ENCODE assay signal across 9 cellular contexts in genomic region chr4:122700178-122700725, GRCh38. TPM values are rescaled to one million over a fixed set of nuclear protein-coding genes. Genes with fewer than 3 reads are reported as not detected.
A peak's percentile ranks its signal among the peaks of the same experiment; 100 is the strongest.
DNase-seq lines count a peak whose midpoint lies in the region; ATAC-seq and TF ChIP-seq lines count a peak whose summit lies in the region.
"Had no signal": no experiment of that assay in that cellular context is flagged by ENCODE, and none has a peak within 500 bp of the region (broad histone marks: within the 10 kb centered on the region; RNA-seq: fewer than 3 reads in every experiment).

No MANE protein-coding gene starts in this region.

- H3K9me3 Mint-ChIP-seq in GM23338 (no peaks in the 10 kb centered on the region), T-cell (no peaks in the 10 kb centered on the region), chondrocyte (ENCODE audit: low read depth) (no peaks in the 10 kb centered on the region)

- no peak overlapping the region for H3K4me3 ChIP-seq in GM23338
- H3K4me3 ChIP-seq in PC-9: no peak overlapping the region
- H3K4me3 ChIP-seq in fibroblast of the aortic adventitia (ENCODE audit: low read depth, low read length): no peak overlapping the region
- no peak overlapping the region for H3K4me3 ChIP-seq in osteoblast (ENCODE audit: insufficient read depth, low read length)

- POLR2A ChIA-PET in PC-9 (lab: Charles Lee; ENCODE audit: unreplicated experiment) (no interaction called here), T-cell (lab: Charles Lee) (interaction anchor here in 1 of 2 donors (0.6 kb wide), 1 partner anchor 566 kb away, joined by 4 read pairs; no protein-coding TSS in a partner anchor)

- H3K27ac ChIP-seq in GM23338 (ENCODE audit: low read depth) (no peak overlapping the region), PC-9 (no peak overlapping the region), osteoblast (ENCODE audit: low read depth, low read length) (no peak overlapping the region)

- DNase-seq in GM23338 (ENCODE audit: low spot score) (peak; percentile 24), PC-9 (peak in 1 of 2 experiments; percentile 40), fibroblast of the aortic adventitia (ENCODE audit: low read depth) (peak; percentile 48), osteoblast (ENCODE audit: insufficient read length, low spot score, missing footprints) (no peak), HuH-7 (ENCODE audit: low spot score) (no peak), T-cell (no peak), chondrocyte (ENCODE audit: low spot score) (no peak)
- DNase-seq: substantia nigra had no signal

- TF ChIP-seq CTCF in GM23338 (conservative IDR thresholded peaks at IDR 0.05; ENCODE audit: low read depth in 2 of 2): no peak
- TF ChIP-seq CTCF in PC-9 (conservative IDR thresholded peaks at IDR 0.05): no peak
- no peak for TF ChIP-seq CTCF in fibroblast of the aortic adventitia (IDR thresholded peaks at IDR 0.05; ENCODE audit: insufficient read depth, low read length)
- TF ChIP-seq CTCF in osteoblast (IDR thresholded peaks at IDR 0.05; ENCODE audit: extremely low read depth, low read depth, low read length): no peak
- TF ChIP-seq CTCF in chondrocyte (IDR thresholded peaks at IDR 0.05): no peak

- no TSS peak for BruUV-seq in PC-9 (replicated peaks; lab: Mats Ljungman, UMichigan)

- intact Hi-C loops in PC-9 (cut with micrococcal nuclease; ENCODE audit: unreplicated experiment): no loop called here

- H3K36me3 Mint-ChIP-seq in GM23338 (ENCODE audit: low read depth) (no peaks in the 10 kb centered on the region), T-cell (no peaks in the 10 kb centered on the region), chondrocyte (ENCODE audit: low read depth) (no peaks in the 10 kb centered on the region)

- no peak overlapping the region for H3K4me3 Mint-ChIP-seq in GM23338
- no peak overlapping the region for H3K4me3 Mint-ChIP-seq in T-cell
- H3K4me3 Mint-ChIP-seq in chondrocyte (ENCODE audit: unreplicated experiment): no peak overlapping the region

- peaks cover 18% of the 10 kb centered on the region for H3K4me1 ChIP-seq in GM23338 (ENCODE audit: insufficient read depth)
- no peaks in the 10 kb centered on the region for H3K4me1 ChIP-seq in PC-9 (replicated peaks; ENCODE audit: insufficient read depth)
- peaks cover 6% of the 10 kb centered on the region for H3K4me1 ChIP-seq in osteoblast (ENCODE audit: insufficient read depth, low read length)

- H2AFZ ChIP-seq in GM23338 (peak overlapping the region; percentile 91), PC-9 (0 out of 2 replicates have a peak overlapping the region, but pooled peaks have one; percentile 41), osteoblast (ENCODE audit: low read length) (peak overlapping the region; percentile 30)

- no peaks in the 10 kb centered on the region for H3K79me2 ChIP-seq in GM23338 (replicated peaks; ENCODE audit: insufficient read depth)
- no peaks in the 10 kb centered on the region for H3K79me2 ChIP-seq in PC-9 (ENCODE audit: low read depth)
- H3K79me2 ChIP-seq in osteoblast (ENCODE audit: insufficient read depth, low read length): no peaks in the 10 kb centered on the region

- H3K27ac Mint-ChIP-seq in GM23338 (no peak overlapping the region), T-cell (no peak overlapping the region), chondrocyte (ENCODE audit: unreplicated experiment) (no peak overlapping the region)

- H3K4me2 ChIP-seq in GM23338 (no peak overlapping the region), PC-9 (no peak overlapping the region), osteoblast (ENCODE audit: insufficient read depth, low read length) (peak overlapping the region; percentile 17)

- H3K9me3 ChIP-seq in PC-9 (ENCODE audit: insufficient read depth, low read depth) (no peaks in the 10 kb centered on the region; the same call in 1 of the 2 replicates), osteoblast (ENCODE audit: low read depth, low read length) (no peaks in the 10 kb centered on the region)

- H3K9me2 ChIP-seq in GM23338 (ENCODE audit: insufficient read depth) (0 out of 2 replicates have a peak, but pooled peaks cover 8% of the 10 kb centered on the region), PC-9 (ENCODE audit: insufficient read depth) (no peaks in the 10 kb centered on the region)

- H3K36me3 ChIP-seq in GM23338 (ENCODE audit: insufficient read depth) (no peaks in the 10 kb centered on the region), PC-9 (ENCODE audit: low read depth) (no peaks in the 10 kb centered on the region), osteoblast (ENCODE audit: insufficient read depth, low read length) (no peaks in the 10 kb centered on the region)

- H3F3A ChIP-seq in GM23338 (replicated peaks; ENCODE audit: low read depth) (0 out of 2 replicates have a peak, but pooled peaks cover 4% of the 10 kb centered on the region), PC-9 (ENCODE audit: insufficient read depth, low read depth) (no peaks in the 10 kb centered on the region)

- H3K27me3 ChIP-seq in GM23338 (ENCODE audit: insufficient read depth) (no peaks in the 10 kb centered on the region), PC-9 (ENCODE audit: insufficient read depth, low read depth) (no peaks in the 10 kb centered on the region), osteoblast (ENCODE audit: insufficient read depth, low read length) (no peaks in the 10 kb centered on the region)

- CTCF ChIA-PET in PC-9 (lab: Charles Lee): interaction anchor here (0.7 kb wide), 1 partner anchor 122 kb away, joined by 3 read pairs; no protein-coding TSS in a partner anchor
- CTCF ChIA-PET in T-cell (lab: Charles Lee): interaction anchor here (0.6 to 1.0 kb wide), 3 partner anchors 17 to 800 kb away, joined by 3 to 4 read pairs (median 3); no protein-coding TSS in a partner anchor

- H3K27me3 Mint-ChIP-seq in GM23338 (ENCODE audit: insufficient read depth, low read depth, poor library complexity) (peaks cover 5% of the 10 kb centered on the region), T-cell (peaks cover 0 to 10% of the 10 kb centered on the region in 2 donors), chondrocyte (ENCODE audit: low read depth) (no peaks in the 10 kb centered on the region)

- peaks cover 17% of the 10 kb centered on the region for H3K4me1 Mint-ChIP-seq in GM23338
- peaks cover 0 to 8% (median 3%) of the 10 kb centered on the region in 3 donors for H3K4me1 Mint-ChIP-seq in T-cell
- peaks cover 15% of the 10 kb centered on the region for H3K4me1 Mint-ChIP-seq in chondrocyte (ENCODE audit: low read depth)

- ATAC-seq in GM23338 (peak; percentile 59), GM21825 (IDR thresholded peaks at IDR 0.05; ENCODE audit: unreplicated experiment) (no peak), T-cell (replicated peaks in 1 of 4) (no peak)

- H4K20me1 ChIP-seq in GM23338 (replicated peaks; ENCODE audit: insufficient read depth) (no peaks in the 10 kb centered on the region), PC-9 (ENCODE audit: insufficient read depth) (no peaks in the 10 kb centered on the region), osteoblast (ENCODE audit: insufficient read depth, low read length) (no peaks in the 10 kb centered on the region)

TF ChIP-seq in GM23338, 12 proteins besides CTCF, POLR2A, EP300 and RAD21 (continues in another document):
- TF ChIP-seq ZNF114 (CRISPR knock-in tag; IDR thresholded peaks at IDR 0.05) (no peak), POLR2AphosphoS5 (IDR thresholded peaks at IDR 0.05; ENCODE audit: low read depth) (no peak), STAT1 (IDR thresholded peaks at IDR 0.05; ENCODE audit: unreplicated experiment) (no peak), NANOG (IDR thresholded peaks at IDR 0.05; ENCODE audit: borderline replicate concordance) (no peak), CREB1 (CRISPR knock-in tag; IDR thresholded peaks at IDR 0.05; ENCODE audit: low read depth) (no peak)

RNA-seq across cellular contexts. Expression of gene BBS12, which starts 32.3 kb away (rescaled TPM):
- 2.6 TPM in 2 replicates for total RNA-seq in GM23338 (2014; rRNA removed; shearing (Covaris generic))
- 1.4 and 2.3 TPM in 2 replicates for polyA plus RNA-seq in GM23338 (2016; fragmentation: Nextera tagmentation; extraction: Ambion mirVana)
- 2.9 and 4.9 TPM in 2 replicates for total RNA-seq in PC-9 (2021)
- total RNA-seq in fibroblast of the aortic adventitia (ENCODE audit: low replicate concordance): 2.0 and 5.8 TPM in 2 replicates
- total RNA-seq in osteoblast: 9.4 and 10.6 TPM in 2 replicates
- total RNA-seq in T-cell: 1 to 10 TPM in 3 of 5 donors, under 1 TPM in 2; 0.43 to 4.6 (median 3.2) TPM
- total RNA-seq in chondrocyte: 3.3 to 5.4 TPM (median 3.3 TPM) in 3 replicates

Comparison
In these comparisons a context has a peak if more than half of its experiments do, and no peak if none do; other contexts are left out.
1. DNase-seq: peak in GM23338 (single experiment) and fibroblast of the aortic adventitia (single experiment); none in osteoblast (single experiment), HuH-7 (single experiment), T-cell (0 of 34) and chondrocyte (single experiment).
2. H2AFZ ChIP-seq: peak in every context shown above with its lines; median percentile 91 in GM23338; 41 in PC-9; 30 in osteoblast.